21 cellular contexts compared by ENCODE assay signal in genomic region chr11:68430801-68431200, GRCh38. TPM values are rescaled to one million over a fixed set of nuclear protein-coding genes. Genes with fewer than 3 reads are reported as not detected.
DNase-seq lines count a peak whose midpoint lies in the region; ATAC-seq and TF ChIP-seq lines count a peak whose summit lies in the region.
"Had no signal": no experiment of that assay in that cellular context is flagged by ENCODE, and none has a peak within 500 bp of the region (broad histone marks: within the 10 kb centered on the region; RNA-seq: fewer than 3 reads in every experiment).

No MANE protein-coding gene starts in this region.

- H3K4me3 ChIP-seq in left lung (no peak overlapping the region), upper lobe of right lung (no peak overlapping the region), ovary (no peak overlapping the region)
- H3K4me3 ChIP-seq: dorsolateral prefrontal cortex had no signal

- H3K36me3 ChIP-seq in left lung (peaks cover 0 to 73% of the 10 kb centered on the region in 2 donors), upper lobe of right lung (peaks cover 45% of the 10 kb centered on the region), ovary (peaks cover 6% of the 10 kb centered on the region)

- H3K4me1 ChIP-seq in left lung (no peaks in the 10 kb centered on the region), upper lobe of right lung (no peaks in the 10 kb centered on the region), ovary (ENCODE audit: insufficient read depth) (no peaks in the 10 kb centered on the region)

- TF ChIP-seq POLR2A in ovary (IDR thresholded peaks at IDR 0.05) = no peak

- ATAC-seq in left lung (peak; percentile 82), upper lobe of right lung (peak; percentile 62), HG02840 (IDR thresholded peaks at IDR 0.05; ENCODE audit: low FRiP score, unreplicated experiment) (no peak)
- ATAC-seq: activated T-cell treated with anti-CD3 and anti-CD28 coated beads, Interleukin-2, amount 50 U/mL, for 72 hours; left cardiac atrium; stimulated activated memory B cell treated with anti-CD40 and anti-IgM and Interleukin-4, amounts not matched to agents 10 μg/mL and 1 μg/mL and 100 μg/mL, for 72 hours had no signal

- TF ChIP-seq EP300 in ovary (IDR thresholded peaks at IDR 0.05) = no peak

- H3K27ac ChIP-seq in left lung (no peak overlapping the region), upper lobe of right lung (no peak overlapping the region), ovary (no peak overlapping the region)
- H3K27ac ChIP-seq: dorsolateral prefrontal cortex had no signal

- 81 to 92% (median 85%) methylated on average over 3 of the region's 3 CpGs for WGBS in ovary, 3 donors

- H3K9me3 ChIP-seq in left lung (peaks cover 0 to 12% of the 10 kb centered on the region in 2 donors), upper lobe of right lung (no peaks in the 10 kb centered on the region), ovary (peaks cover 0 to 6% of the 10 kb centered on the region in 2 donors)

- DNase-seq in NCI-H2107 treated with DMSO at 0.1 percent for 48 hours (lab: John Stamatoyannopoulos, UW; ENCODE audit: unreplicated experiment) (peak; percentile 39), NCI-H2107 (lab: John Stamatoyannopoulos, UW) (no peak), NCI-H510A (lab: John Stamatoyannopoulos, UW) (peak; percentile 57), left lung (peak in 1 of 2 donors; percentile 54), upper lobe of right lung (no peak), ovary (no peak), NCI-H1694 (lab: John Stamatoyannopoulos, UW) (no peak)
- DNase-seq: 8988T; activated CD4-positive, alpha-beta T cell treated with anti-CD3 and anti-CD28 coated beads for 48 hours; activated T-cell treated with anti-CD3 and anti-CD28 coated beads, Interleukin-2, amount 50 U/mL, for 72 hours; AML-193; anterior cingulate cortex; dorsolateral prefrontal cortex; Kasumi-1; left cardiac atrium; NCI-H187 treated with DMSO at 0.1 percent for 48 hours; NCI-H748 treated with DMSO at 0.1 percent for 48 hours; SHP77 treated with DMSO at 0.1 percent for 48 hours; stimulated activated CD4-positive, alpha-beta T cell treated with anti-CD3 and anti-CD28 coated beads, Interleukin-1b, Interleukin-23, amount 100 ng/mL, for 48 hours had no signal

- no peak for TF ChIP-seq CTCF in left lung (IDR thresholded peaks at IDR 0.05)
- TF ChIP-seq CTCF in upper lobe of right lung (IDR thresholded peaks at IDR 0.05) = no peak
- no peak for TF ChIP-seq CTCF in ovary (IDR thresholded peaks at IDR 0.05)

- intact Hi-C loops in left lung (cut with DNase I) (no loop called here), upper lobe of right lung (cut with DNase I) (no loop called here), ovary (cut with DNase I) (no loop called here)

- no peaks in the 10 kb centered on the region for H3K27me3 ChIP-seq in left lung
- H3K27me3 ChIP-seq in upper lobe of right lung = no peaks in the 10 kb centered on the region
- no peaks in the 10 kb centered on the region for H3K27me3 ChIP-seq in ovary
- H3K27me3 ChIP-seq: dorsolateral prefrontal cortex had no signal

RNA-seq across cellular contexts. Expression of gene PPP6R3, which starts 29.8 kb away (rescaled TPM):
- total RNA-seq in left lung (10 to 100 TPM; 84.6 to 96.8 TPM), upper lobe of right lung (93.2 TPM), ovary (100 to 1,000 TPM in 6 of 7 donors, 10 to 100 TPM in 1; 98.4 to 122 (median 114) TPM)
- 10 to 100 TPM; 36.4 to 47.7 TPM for polyA plus RNA-seq in ovary

Comparison
In these comparisons a context has a peak if more than half of its experiments do, and no peak if none do; other contexts are left out.
1. DNase-seq: peak in NCI-H2107 treated with DMSO at 0.1 percent for 48 hours (single experiment) and NCI-H510A (single experiment); none in NCI-H2107 (single experiment), upper lobe of right lung (single experiment), ovary (0 of 5) and NCI-H1694 (single experiment).